In the genomic region with DNA sequence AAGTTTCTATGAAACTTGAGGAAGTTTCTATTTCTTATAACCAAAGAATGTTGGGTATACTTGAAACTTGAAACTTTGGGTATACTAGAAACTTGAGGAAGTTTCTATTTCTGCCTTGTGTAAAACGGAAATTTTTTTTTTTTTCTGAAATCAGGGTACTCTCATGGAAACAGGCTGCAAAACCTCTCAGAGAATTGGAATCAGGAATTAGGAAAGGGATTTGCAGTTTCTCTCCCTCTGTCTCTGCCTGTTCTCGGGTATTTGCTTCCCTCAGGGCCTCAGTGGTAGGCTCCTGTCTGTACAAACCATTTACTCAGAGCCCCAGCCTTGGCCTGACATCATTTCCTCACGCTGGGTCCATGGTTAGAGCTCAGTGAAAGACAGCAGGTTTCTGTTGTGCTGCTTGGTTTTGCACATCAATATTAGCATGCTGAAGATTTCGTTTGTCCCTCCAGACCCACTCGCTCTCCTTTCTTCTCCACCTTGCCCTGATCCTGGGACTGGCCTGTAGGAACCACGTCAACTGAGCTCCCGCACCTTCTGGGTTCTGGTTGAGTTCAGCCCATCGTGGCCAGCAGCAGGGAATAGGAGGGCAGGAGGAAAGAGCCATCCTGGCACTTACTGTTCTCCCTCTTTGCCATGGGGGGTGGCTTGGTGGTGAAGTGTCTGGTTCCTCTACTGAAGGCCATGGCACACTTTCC, we compare ENCODE assay signal across 8 cellular contexts.
DNase-seq lines count a peak whose midpoint lies in the region; ATAC-seq, FAIRE-seq and TF ChIP-seq lines count a peak whose summit lies in the region.

No MANE protein-coding gene starts in this region.

- H3K4me1 ChIP-seq in GM23338 (ENCODE audit: insufficient read depth) (peaks cover 8% of the 10 kb centered on the region; the same call in 1 of the 2 replicates), left lung (peaks cover 38 to 60% of the 10 kb centered on the region in 2 donors), testis (peaks cover 40% of the 10 kb centered on the region)

- no peaks in the 10 kb centered on the region for H3K36me3 Mint-ChIP-seq in GM23338 (ENCODE audit: low read depth)
- peaks cover 4% of the 10 kb centered on the region for H3K36me3 Mint-ChIP-seq in activated naive CD8-positive, alpha-beta T cell treated with anti-CD3 and anti-CD28 coated beads for 36 hours

- H3K4me1 Mint-ChIP-seq in GM23338: peaks cover 11% of the 10 kb centered on the region
- peaks cover 57% of the 10 kb centered on the region for H3K4me1 Mint-ChIP-seq in activated naive CD8-positive, alpha-beta T cell treated with anti-CD3 and anti-CD28 coated beads for 36 hours

- peak; percentile 85 for FAIRE-seq in GM12892 (lab: Jason Lieb, UNC)

- no peak overlapping the region for H3K27ac Mint-ChIP-seq in GM23338
- peak overlapping the region; percentile 89 for H3K27ac Mint-ChIP-seq in activated naive CD8-positive, alpha-beta T cell treated with anti-CD3 and anti-CD28 coated beads for 36 hours

- intact Hi-C loops in left lung (cut with DNase I) (no loop called here), testis (cut with DNase I; ENCODE audit: low total_unique reads) (loop anchor here (5.0 kb wide), 1 partner anchor 112 kb away; a partner anchor contains a TSS)

- TF ChIP-seq CTCF in GM23338 (conservative IDR thresholded peaks at IDR 0.05; ENCODE audit: low read depth in 2 of 2) (no peak), NB4 (IDR thresholded peaks at IDR 0.05; ENCODE audit: low read depth, low read length) (no peak), left lung (IDR thresholded peaks at IDR 0.05) (no peak), testis (IDR thresholded peaks at IDR 0.05) (no peak)

- peak overlapping the region; percentile 72; the same call in 1 of the 2 replicates for H2AFZ ChIP-seq in GM23338

- no peaks in the 10 kb centered on the region for H4K20me1 ChIP-seq in GM23338 (replicated peaks; ENCODE audit: insufficient read depth)

- H3K9me3 Mint-ChIP-seq in GM23338: peaks cover 3% of the 10 kb centered on the region; the same call in 2 of the 3 replicates
- peaks cover 4% of the 10 kb centered on the region for H3K9me3 Mint-ChIP-seq in activated naive CD8-positive, alpha-beta T cell treated with anti-CD3 and anti-CD28 coated beads for 36 hours

- no peaks in the 10 kb centered on the region for H3K9me3 ChIP-seq in left lung
- no peaks in the 10 kb centered on the region for H3K9me3 ChIP-seq in testis

- H3K4me3 Mint-ChIP-seq in GM23338: no peak overlapping the region
- peak overlapping the region; percentile 60 for H3K4me3 Mint-ChIP-seq in activated naive CD8-positive, alpha-beta T cell treated with anti-CD3 and anti-CD28 coated beads for 36 hours

- H3K4me3 ChIP-seq in GM23338 (no peak overlapping the region), NB4 (ENCODE audit: low read depth, low read length) (no peak overlapping the region), left lung (no peak overlapping the region), testis (no peak overlapping the region)

- no peaks in the 10 kb centered on the region for H3K79me2 ChIP-seq in GM23338 (replicated peaks; ENCODE audit: insufficient read depth)

- ATAC-seq in GM23338 (no peak), left lung (peak; percentile 16)

- peaks cover 2% of the 10 kb centered on the region for H3K27me3 Mint-ChIP-seq in GM23338 (ENCODE audit: insufficient read depth, low read depth, poor library complexity)
- H3K27me3 Mint-ChIP-seq in activated naive CD8-positive, alpha-beta T cell treated with anti-CD3 and anti-CD28 coated beads for 36 hours: no peaks in the 10 kb centered on the region

- WGBS in testis, 2 donors: 60 to 63% methylated on average over 8 of the region's 8 CpGs

- H3K27me3 ChIP-seq in GM23338 (ENCODE audit: insufficient read depth): no peaks in the 10 kb centered on the region
- no peaks in the 10 kb centered on the region for H3K27me3 ChIP-seq in left lung
- H3K27me3 ChIP-seq in testis: no peaks in the 10 kb centered on the region

- H3K36me3 ChIP-seq in GM23338 (ENCODE audit: insufficient read depth) (no peaks in the 10 kb centered on the region), left lung (no peaks in the 10 kb centered on the region), testis (ENCODE audit: low read depth, missing control alignments) (no peaks in the 10 kb centered on the region)

- DNase-seq in GM12892 (ENCODE audit: insufficient read length) (peak; percentile 41), GM23338 (ENCODE audit: low spot score) (no peak), NB4 (ENCODE audit: low read depth) (peak; percentile 74), left lung (no peak), testis (no peak), NCI-H526 (lab: John Stamatoyannopoulos, UW) (no peak), GOT3 (lab: John Stamatoyannopoulos, UW) (no peak)
- DNase-seq in activated naive CD8-positive, alpha-beta T cell treated with anti-CD3 and anti-CD28 coated beads for 36 hours: peak; percentile 55

- no peaks in the 10 kb centered on the region for H3F3A ChIP-seq in GM23338 (replicated peaks; ENCODE audit: low read depth)

- H3K9me2 ChIP-seq in GM23338 (ENCODE audit: insufficient read depth): no peaks in the 10 kb centered on the region; the same call in 1 of the 2 replicates

- H3K27ac ChIP-seq in GM23338 (ENCODE audit: low read depth) (no peak overlapping the region), left lung (peak overlapping the region; percentile 81 to 90), testis (peak overlapping the region; percentile 60 to 89)

- H3K4me2 ChIP-seq in GM23338: no peak overlapping the region

- TF ChIP-seq POLR2A in GM12892 (IDR thresholded peaks at IDR 0.05; ENCODE audit: low read depth, low read length): peak; percentile 57; the same call in 1 of the 2 replicates
- no peak for TF ChIP-seq POLR2A in NB4 (IDR thresholded peaks at IDR 0.05; ENCODE audit: extremely low read depth, insufficient read length)
- no peak for TF ChIP-seq POLR2A in testis (IDR thresholded peaks at IDR 0.05)

TF ChIP-seq in GM23338, 12 proteins besides CTCF, POLR2A, EP300 and RAD21 (continues in another document):
- TF ChIP-seq CREB1 (CRISPR knock-in tag; IDR thresholded peaks at IDR 0.05; ENCODE audit: low read depth) (no peak), EZH2phosphoT487 (IDR thresholded peaks at IDR 0.05; ENCODE audit: unreplicated experiment) (no peak), ZNF114 (CRISPR knock-in tag; IDR thresholded peaks at IDR 0.05) (no peak), POLR2AphosphoS5 (IDR thresholded peaks at IDR 0.05; ENCODE audit: low read depth) (no peak), NANOG (IDR thresholded peaks at IDR 0.05; ENCODE audit: borderline replicate concordance) (no peak), EZH2 (IDR thresholded peaks at IDR 0.05; ENCODE audit: low read depth, unreplicated experiment) (no peak), JUNB (IDR thresholded peaks at IDR 0.05; ENCODE audit: unreplicated experiment) (no peak), ZNF331 (CRISPR knock-in tag; IDR thresholded peaks at IDR 0.05; ENCODE audit: low read depth) (no peak), STAT1 (IDR thresholded peaks at IDR 0.05; ENCODE audit: unreplicated experiment) (no peak)
- TF ChIP-seq, protein P1, sequence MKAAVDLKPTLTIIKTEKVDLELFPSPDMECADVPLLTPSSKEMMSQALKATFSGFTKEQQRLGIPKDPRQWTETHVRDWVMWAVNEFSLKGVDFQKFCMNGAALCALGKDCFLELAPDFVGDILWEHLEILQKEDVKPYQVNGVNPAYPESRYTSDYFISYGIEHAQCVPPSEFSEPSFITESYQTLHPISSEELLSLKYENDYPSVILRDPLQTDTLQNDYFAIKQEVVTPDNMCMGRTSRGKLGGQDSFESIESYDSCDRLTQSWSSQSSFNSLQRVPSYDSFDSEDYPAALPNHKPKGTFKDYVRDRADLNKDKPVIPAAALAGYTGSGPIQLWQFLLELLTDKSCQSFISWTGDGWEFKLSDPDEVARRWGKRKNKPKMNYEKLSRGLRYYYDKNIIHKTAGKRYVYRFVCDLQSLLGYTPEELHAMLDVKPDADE (IDR thresholded peaks at IDR 0.05): no peak
- TF ChIP-seq, protein P2, sequence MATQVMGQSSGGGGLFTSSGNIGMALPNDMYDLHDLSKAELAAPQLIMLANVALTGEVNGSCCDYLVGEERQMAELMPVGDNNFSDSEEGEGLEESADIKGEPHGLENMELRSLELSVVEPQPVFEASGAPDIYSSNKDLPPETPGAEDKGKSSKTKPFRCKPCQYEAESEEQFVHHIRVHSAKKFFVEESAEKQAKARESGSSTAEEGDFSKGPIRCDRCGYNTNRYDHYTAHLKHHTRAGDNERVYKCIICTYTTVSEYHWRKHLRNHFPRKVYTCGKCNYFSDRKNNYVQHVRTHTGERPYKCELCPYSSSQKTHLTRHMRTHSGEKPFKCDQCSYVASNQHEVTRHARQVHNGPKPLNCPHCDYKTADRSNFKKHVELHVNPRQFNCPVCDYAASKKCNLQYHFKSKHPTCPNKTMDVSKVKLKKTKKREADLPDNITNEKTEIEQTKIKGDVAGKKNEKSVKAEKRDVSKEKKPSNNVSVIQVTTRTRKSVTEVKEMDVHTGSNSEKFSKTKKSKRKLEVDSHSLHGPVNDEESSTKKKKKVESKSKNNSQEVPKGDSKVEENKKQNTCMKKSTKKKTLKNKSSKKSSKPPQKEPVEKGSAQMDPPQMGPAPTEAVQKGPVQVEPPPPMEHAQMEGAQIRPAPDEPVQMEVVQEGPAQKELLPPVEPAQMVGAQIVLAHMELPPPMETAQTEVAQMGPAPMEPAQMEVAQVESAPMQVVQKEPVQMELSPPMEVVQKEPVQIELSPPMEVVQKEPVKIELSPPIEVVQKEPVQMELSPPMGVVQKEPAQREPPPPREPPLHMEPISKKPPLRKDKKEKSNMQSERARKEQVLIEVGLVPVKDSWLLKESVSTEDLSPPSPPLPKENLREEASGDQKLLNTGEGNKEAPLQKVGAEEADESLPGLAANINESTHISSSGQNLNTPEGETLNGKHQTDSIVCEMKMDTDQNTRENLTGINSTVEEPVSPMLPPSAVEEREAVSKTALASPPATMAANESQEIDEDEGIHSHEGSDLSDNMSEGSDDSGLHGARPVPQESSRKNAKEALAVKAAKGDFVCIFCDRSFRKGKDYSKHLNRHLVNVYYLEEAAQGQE (IDR thresholded peaks at IDR 0.05; ENCODE audit: unreplicated experiment): no peak

Comparison
In these comparisons a context has a peak if more than half of its experiments do, and no peak if none do; other contexts are left out.
1. DNase-seq: peak in GM12892 (single experiment), NB4 (single experiment) and activated naive CD8-positive, alpha-beta T cell treated with anti-CD3 and anti-CD28 coated beads for 36 hours (single experiment); none in GM23338 (single experiment), left lung (0 of 2), testis (single experiment), NCI-H526 (0 of 2) and GOT3 (single experiment).